Comparison of ENCODE assay signal across 8 cellular contexts in genomic region chr9:75892168-75892901, GRCh38. TPM values are rescaled to one million over a fixed set of nuclear protein-coding genes. Genes with fewer than 3 reads are reported as not detected.
DNase-seq lines count a peak whose midpoint lies in the region; ATAC-seq and TF ChIP-seq lines count a peak whose summit lies in the region.

No MANE protein-coding gene starts in this region.

- peak overlapping the region; percentile 69 to 90 (median 87) for H3K4me3 Mint-ChIP-seq in CD4-positive, CD25-positive, alpha-beta regulatory T cell

- H3K4me3 ChIP-seq in CD4-positive, CD25-positive, alpha-beta regulatory T cell (ENCODE audit: low read depth, low read length): peak overlapping the region; percentile 4
- peak overlapping the region; percentile 54 to 99 (median 86) for H3K4me3 ChIP-seq in Peyer's patch
- H3K4me3 ChIP-seq in lower lobe of right lung: peak overlapping the region; percentile 88

- H3K27me3 ChIP-seq in CD4-positive, CD25-positive, alpha-beta regulatory T cell (ENCODE audit: control insufficient read depth, insufficient read depth, low read length): peaks cover 8% of the 10 kb centered on the region
- H3K27me3 ChIP-seq in Peyer's patch (no peaks in the 10 kb centered on the region), lower lobe of right lung (ENCODE audit: low read depth) (no peaks in the 10 kb centered on the region)

- H3K4me1 ChIP-seq in CD4-positive, CD25-positive, alpha-beta regulatory T cell (ENCODE audit: control insufficient read depth, insufficient read depth, low read length, poor library complexity, severe bottlenecking): peaks cover 10% of the 10 kb centered on the region
- peaks cover 0 to 49% (median 0%) of the 10 kb centered on the region in 4 donors for H3K4me1 ChIP-seq in Peyer's patch
- H3K4me1 ChIP-seq in lower lobe of right lung: peaks cover 30% of the 10 kb centered on the region

- H3K9me3 Mint-ChIP-seq in CD4-positive, CD25-positive, alpha-beta regulatory T cell: peaks cover 0 to 2% (median 0%) of the 10 kb centered on the region in 7 donors

- peaks cover 55% of the 10 kb centered on the region for H3K27me3 Mint-ChIP-seq in CD4-positive, CD25-positive, alpha-beta regulatory T cell

- TF ChIP-seq CTCF in Peyer's patch (IDR thresholded peaks at IDR 0.05): no peak
- TF ChIP-seq CTCF in lower lobe of right lung (IDR thresholded peaks at IDR 0.05): no peak

- no peak overlapping the region for H3K27ac Mint-ChIP-seq in CD4-positive, CD25-positive, alpha-beta regulatory T cell

- no peak overlapping the region for H3K27ac ChIP-seq in CD4-positive, CD25-positive, alpha-beta regulatory T cell (ENCODE audit: insufficient read depth, low read length, poor library complexity, severe bottlenecking)
- peak overlapping the region; percentile 81 to 96 (median 88) for H3K27ac ChIP-seq in Peyer's patch
- peak overlapping the region; percentile 10 for H3K27ac ChIP-seq in cingulate gyrus (ENCODE audit: low read depth, low read length)
- H3K27ac ChIP-seq in lower lobe of right lung: peak overlapping the region; percentile 89

- H3K9me3 ChIP-seq in CD4-positive, CD25-positive, alpha-beta regulatory T cell (ENCODE audit: control insufficient read depth in 2 of 2, low read length in 2 of 2): no peaks in the 10 kb centered on the region
- H3K9me3 ChIP-seq in Peyer's patch (no peaks in the 10 kb centered on the region), lower lobe of right lung (no peaks in the 10 kb centered on the region)

- ATAC-seq in CD4-positive, CD25-positive, alpha-beta regulatory T cell (ENCODE audit: low read depth in 2 of 2): no peak
- ATAC-seq in lower lobe of right lung: peak; percentile 4 to 13

- intact Hi-C loops in lower lobe of right lung (cut with DNase I): no loop called here

- DNase-seq in CD4-positive, CD25-positive, alpha-beta regulatory T cell: no peak
- DNase-seq in Peyer's patch: peak in 2 of 3 donors; percentile 82 to 91
- peak; percentile 53 for DNase-seq in lower lobe of right lung
- peak; percentile 45 for DNase-seq in stimulated activated CD8-positive, alpha-beta memory T cell treated with anti-CD3 and anti-CD28 coated beads, Interleukin-4, amount 100 ng/mL, for 48 hours
- no peak for DNase-seq in DMS153 (lab: John Stamatoyannopoulos, UW)
- no peak for DNase-seq in cerebellum (ENCODE audit: low spot score)
- DNase-seq in foreskin melanocyte: no peak

- peak; percentile 55 to 71 for TF ChIP-seq POLR2A in Peyer's patch (IDR thresholded peaks at IDR 0.05)

- no peaks in the 10 kb centered on the region for H3K36me3 Mint-ChIP-seq in CD4-positive, CD25-positive, alpha-beta regulatory T cell

- no peaks in the 10 kb centered on the region for H3K36me3 ChIP-seq in CD4-positive, CD25-positive, alpha-beta regulatory T cell (ENCODE audit: control insufficient read depth, insufficient read depth, low read length)
- H3K36me3 ChIP-seq in Peyer's patch (no peaks in the 10 kb centered on the region), lower lobe of right lung (no peaks in the 10 kb centered on the region)

- peaks cover 0 to 40% (median 10%) of the 10 kb centered on the region in 4 donors for H3K4me1 Mint-ChIP-seq in CD4-positive, CD25-positive, alpha-beta regulatory T cell

RNA-seq across cellular contexts. Expression of gene PCSK5, which starts 1.9 kb away (rescaled TPM):
- total RNA-seq in CD4-positive, CD25-positive, alpha-beta regulatory T cell: 2.0 TPM
- 1 to 10 TPM in 3 of 4 donors, under 1 TPM in 1; 0.47 to 2.7 (median 1.8) TPM for polyA plus RNA-seq in CD4-positive, CD25-positive, alpha-beta regulatory T cell
- 100 to 1,000 TPM in 3 of 4 donors, 10 to 100 TPM in 1; 77.6 to 488 (median 411) TPM for total RNA-seq in Peyer's patch
- 18.1 TPM for total RNA-seq in lower lobe of right lung
- total RNA-seq in cerebellum: 31.7 TPM

Comparison
In these comparisons a context has a peak if more than half of its experiments do, and no peak if none do; other contexts are left out.
1. ATAC-seq: peak in lower lobe of right lung (2 of 2); none in CD4-positive, CD25-positive, alpha-beta regulatory T cell (0 of 2).
2. DNase-seq: peak in Peyer's patch (2 of 3), lower lobe of right lung (single experiment) and stimulated activated CD8-positive, alpha-beta memory T cell treated with anti-CD3 and anti-CD28 coated beads, Interleukin-4, amount 100 ng/mL, for 48 hours (single experiment); none in CD4-positive, CD25-positive, alpha-beta regulatory T cell (0 of 3), DMS153 (single experiment), cerebellum (single experiment) and foreskin melanocyte (single experiment).
3. H3K4me3 ChIP-seq: peak in every context shown above with its lines; median percentile 88 in lower lobe of right lung; 86 in Peyer's patch; 4 in CD4-positive, CD25-positive, alpha-beta regulatory T cell.